Comparison of ENCODE assay signal across 13 cellular contexts in genomic region chr22:32020117-32020516, GRCh38. TPM values are rescaled to one million over a fixed set of nuclear protein-coding genes. Genes with fewer than 3 reads are reported as not detected.
DNase-seq lines count a peak whose midpoint lies in the region; ATAC-seq and TF ChIP-seq lines count a peak whose summit lies in the region.
"Had no signal": no experiment of that assay in that cellular context is flagged by ENCODE, and none has a peak within 500 bp of the region (broad histone marks: within the 10 kb centered on the region; RNA-seq: fewer than 3 reads in every experiment).

No MANE protein-coding gene starts in this region.

- H3K27ac ChIP-seq in brain microvascular endothelial cell (no peak overlapping the region), right cardiac atrium (ENCODE audit: low read length) (no peak overlapping the region), left lung (no peak overlapping the region)
- H3K27ac ChIP-seq: coronary artery had no signal

- no peak overlapping the region for H3K4me3 ChIP-seq in AG10803 (ENCODE audit: low read length)
- no peak overlapping the region for H3K4me3 ChIP-seq in brain microvascular endothelial cell (ENCODE audit: low read depth, low read length)
- H3K4me3 ChIP-seq in right cardiac atrium (ENCODE audit: low read length), result no peak overlapping the region
- no peak overlapping the region for H3K4me3 ChIP-seq in left lung
- H3K4me3 ChIP-seq: coronary artery had no signal

- ATAC-seq in right cardiac atrium (no peak), GM21423 (IDR thresholded peaks at IDR 0.05; ENCODE audit: unreplicated experiment) (no peak), left lung (no peak)
- ATAC-seq: natural killer cell had no signal

- H3K36me3 ChIP-seq in brain microvascular endothelial cell (replicated peaks) (no peaks in the 10 kb centered on the region), left lung (no peaks in the 10 kb centered on the region)

- H3K9me3 ChIP-seq in right cardiac atrium (ENCODE audit: control insufficient read depth, low read length) (no peaks in the 10 kb centered on the region), left lung (no peaks in the 10 kb centered on the region)

- H3K27me3 ChIP-seq in brain microvascular endothelial cell (replicated peaks) (no peaks in the 10 kb centered on the region), right cardiac atrium (ENCODE audit: control insufficient read depth, insufficient read depth) (no peaks in the 10 kb centered on the region), left lung (peaks cover 0 to 8% of the 10 kb centered on the region in 2 donors)

- in situ Hi-C loops in brain microvascular endothelial cell (cut with HindIII; ENCODE audit: low pct_ligation_motif_present, low sequenced_read_pairs), result no loop called here

- intact Hi-C loops in right cardiac atrium (cut with DNase I) (no loop called here), left lung (cut with DNase I) (no loop called here)

- H3K4me1 ChIP-seq in right cardiac atrium (ENCODE audit: control insufficient read depth, insufficient read depth, low read length) (no peaks in the 10 kb centered on the region), left lung (no peaks in the 10 kb centered on the region)

- DNase-seq in AG10803 (ENCODE audit: low read depth) (peak; percentile 54), M059J (ENCODE audit: low read depth) (peak; percentile 93), brain microvascular endothelial cell (peak; percentile 85), kidney tubule cell (ENCODE audit: low spot score) (peak; percentile 99), dedifferentiated amniotic fluid mesenchymal stem cell (ENCODE audit: extremely low spot score) (no peak), right cardiac atrium (no peak), left lung (no peak)
- DNase-seq: activated T-cell treated with anti-CD3 and anti-CD28 coated beads for 4 hours; natural killer cell; NCI-H146; stimulated activated CD4-positive, alpha-beta T cell treated with anti-CD3 and anti-CD28 coated beads, Interleukin-15, amount 100 ng/mL, for 24 hours had no signal

- TF ChIP-seq CTCF in AG10803 (conservative IDR thresholded peaks at IDR 0.05; ENCODE audit: low read length), result no peak
- TF ChIP-seq CTCF in brain microvascular endothelial cell (IDR thresholded peaks at IDR 0.05; ENCODE audit: low read depth, low read length, missing control alignments), result no peak
- no peak for TF ChIP-seq CTCF in left lung (IDR thresholded peaks at IDR 0.05)

RNA-seq across cellular contexts. Expression of gene SLC5A1, which starts 22.9 kb away (rescaled TPM):
- not detected in 2 replicates for total RNA-seq in M059J (2014; rRNA removed; shearing (Covaris generic))
- total RNA-seq in right cardiac atrium (10 to 100 TPM; 52.7 to 98.2 (median 86.3) TPM), left lung (1 to 10 TPM in 1 of 2 donors, under 1 TPM in 1; 0.42 to 1.1 TPM)
- polyA plus RNA-seq in right cardiac atrium, result 49.5 TPM
- total RNA-seq: natural killer cell had no signal

Comparison
In these comparisons a context has a peak if more than half of its experiments do, and no peak if none do; other contexts are left out.
1. DNase-seq: peak in AG10803 (single experiment), M059J (single experiment), brain microvascular endothelial cell (single experiment) and kidney tubule cell (single experiment); none in dedifferentiated amniotic fluid mesenchymal stem cell (single experiment), right cardiac atrium (0 of 3) and left lung (0 of 2).
2. RNA of gene SLC5A1, which starts 22.9 kb away (total RNA-seq): 52.7 to 98.2 TPM in right cardiac atrium; 0.42 to 1.1 TPM in left lung and not detected in M059J; every median in the first group is over 10 times any median in the second.